Comparison of ENCODE assay signal across 16 cellular contexts in the genomic region with DNA sequence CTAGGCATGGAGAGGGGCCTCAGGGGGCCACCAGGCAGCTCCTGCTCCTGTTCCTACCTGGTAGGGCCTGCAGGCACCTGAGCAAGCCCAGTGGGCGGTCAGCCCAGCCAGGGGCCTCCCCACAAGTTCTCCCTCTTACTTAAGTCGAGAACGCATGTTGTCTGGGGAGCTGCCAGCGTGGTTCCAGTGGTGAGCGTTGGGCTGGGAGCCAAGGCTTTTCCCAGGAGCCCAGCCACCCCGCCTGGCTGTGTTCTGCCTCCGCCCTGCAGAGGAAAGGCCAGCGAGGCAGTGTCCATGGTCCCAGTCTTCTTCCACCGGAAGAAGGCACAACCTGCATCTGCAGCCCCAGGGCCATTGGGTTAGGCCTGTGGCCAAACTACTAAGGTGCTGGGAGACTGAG. TPM values are rescaled to one million over a fixed set of nuclear protein-coding genes. Genes with fewer than 3 reads are reported as not detected.
DNase-seq lines count a peak whose midpoint lies in the region; ATAC-seq and TF ChIP-seq lines count a peak whose summit lies in the region.
"Had no signal": no experiment of that assay in that cellular context is flagged by ENCODE, and none has a peak within 500 bp of the region (broad histone marks: within the 10 kb centered on the region; RNA-seq: fewer than 3 reads in every experiment).

No MANE protein-coding gene starts in this region.

- no peak for TF ChIP-seq CTCF in thoracic aorta (IDR thresholded peaks at IDR 0.05)

- peaks cover 27% of the 10 kb centered on the region for H3K27me3 ChIP-seq in adipocyte (replicated peaks; ENCODE audit: control insufficient read depth, insufficient read depth, low read length)
- H3K27me3 ChIP-seq in thoracic aorta (replicated peaks; ENCODE audit: insufficient read depth), result no peaks in the 10 kb centered on the region
- no peaks in the 10 kb centered on the region for H3K27me3 ChIP-seq in CD8-positive, alpha-beta memory T cell (ENCODE audit: insufficient read depth, low read length, poor library complexity, severe bottlenecking)
- H3K27me3 ChIP-seq: Peyer's patch had no signal

- H3K9me3 ChIP-seq in adipocyte (ENCODE audit: control insufficient read depth, low read length) (no peaks in the 10 kb centered on the region), thoracic aorta (no peaks in the 10 kb centered on the region)
- H3K9me3 ChIP-seq in CD8-positive, alpha-beta memory T cell (ENCODE audit: low read length), result no peaks in the 10 kb centered on the region
- H3K9me3 ChIP-seq: Peyer's patch had no signal

- H3K27me3 Mint-ChIP-seq in CD8-positive, alpha-beta memory T cell, result peaks cover 2 to 4% of the 10 kb centered on the region in 2 donors

- peak overlapping the region; percentile 90 for H3K9ac ChIP-seq in adipocyte (ENCODE audit: low read length)

- H3K4me1 Mint-ChIP-seq in CD8-positive, alpha-beta memory T cell, result no peaks in the 10 kb centered on the region

- H3K4me3 ChIP-seq in adipocyte (ENCODE audit: low read length) (peak overlapping the region; percentile 79), thoracic aorta (no peak overlapping the region)
- no peak overlapping the region for H3K4me3 ChIP-seq in CD8-positive, alpha-beta memory T cell (ENCODE audit: low read length)
- H3K4me3 ChIP-seq: Peyer's patch had no signal

- intact Hi-C loops in left ventricle myocardium superior (cut with micrococcal nuclease), result no loop called here

- peak; percentile 46 for ATAC-seq in left ventricle myocardium superior
- ATAC-seq in thoracic aorta (ENCODE audit: insufficient number of reproducible peaks, low FRiP score, low read depth), result no peak
- no peak for ATAC-seq in GM18858 (IDR thresholded peaks at IDR 0.05; ENCODE audit: unreplicated experiment)
- ATAC-seq in activated CD4-positive, CD25-positive, alpha-beta regulatory T cell treated with anti-CD3 and anti-CD28 coated beads, Interleukin-2, amount 50 U/mL, for 24 hours, result no peak
- ATAC-seq: sciatic nerve had no signal

- no peaks in the 10 kb centered on the region for H3K36me3 Mint-ChIP-seq in CD8-positive, alpha-beta memory T cell

- DNase-seq in M059J (ENCODE audit: low read depth) (peak; percentile 40), adipocyte (ENCODE audit: low read depth) (no peak), left ventricle myocardium superior (peak; percentile 91), thoracic aorta (ENCODE audit: low spot score) (no peak), NCI-H146 treated with DMSO at 0.1 percent for 48 hours (lab: John Stamatoyannopoulos, UW; ENCODE audit: unreplicated experiment) (no peak)
- no peak for DNase-seq in CD8-positive, alpha-beta memory T cell
- DNase-seq: activated CD4-positive, alpha-beta T cell treated with anti-CD3 and anti-CD28 coated beads for 4 hours; activated T-cell treated with anti-CD3 and anti-CD28 coated beads, Interleukin-2, amount 50 U/mL, for 48 hours; effector memory CD4-positive, alpha-beta T cell; foreskin melanocyte; Peyer's patch had no signal

- POLR2A ChIA-PET in CD8-positive, alpha-beta memory T cell (lab: Charles Lee), result no interaction called here

- H3K4me1 ChIP-seq in adipocyte (ENCODE audit: control insufficient read depth, insufficient read depth, low read length) (peaks cover 66% of the 10 kb centered on the region), thoracic aorta (ENCODE audit: control insufficient read depth in 1 of 2, low read depth in 2 of 2) (peaks cover 39 to 83% of the 10 kb centered on the region in 2 donors)
- no peaks in the 10 kb centered on the region for H3K4me1 ChIP-seq in CD8-positive, alpha-beta memory T cell (ENCODE audit: insufficient read depth, low read length)

- no peak overlapping the region for H3K27ac Mint-ChIP-seq in CD8-positive, alpha-beta memory T cell
- H3K27ac Mint-ChIP-seq: T-helper 1 cell treated with Interleukin-12 subunit alpha and Interleukin-12 subunit beta and Interleukin-4 antibody, amounts not matched to agents 30 μg/mL and 1 μg/mL, for 36 hours had no signal

- H3K4me3 Mint-ChIP-seq in CD8-positive, alpha-beta memory T cell, result no peak overlapping the region
- H3K4me3 Mint-ChIP-seq: T-helper 1 cell treated with Interleukin-12 subunit alpha and Interleukin-12 subunit beta and Interleukin-4 antibody, amounts not matched to agents 30 μg/mL and 1 μg/mL, for 36 hours had no signal

- peak overlapping the region; percentile 3 to 16 for H3K27ac ChIP-seq in thoracic aorta
- no peak overlapping the region for H3K27ac ChIP-seq in CD8-positive, alpha-beta memory T cell (ENCODE audit: low read depth, low read length)
- H3K27ac ChIP-seq: Peyer's patch had no signal

- H3K9me3 Mint-ChIP-seq in CD8-positive, alpha-beta memory T cell, result no peaks in the 10 kb centered on the region
- H3K9me3 Mint-ChIP-seq: T-helper 1 cell treated with Interleukin-12 subunit alpha and Interleukin-12 subunit beta and Interleukin-4 antibody, amounts not matched to agents 30 μg/mL and 1 μg/mL, for 36 hours had no signal

- CTCF ChIA-PET in CD8-positive, alpha-beta memory T cell (lab: Charles Lee), result no interaction called here

- peaks cover 6% of the 10 kb centered on the region for H3K36me3 ChIP-seq in adipocyte (ENCODE audit: control insufficient read depth, insufficient read depth, low read length, severe bottlenecking)
- H3K36me3 ChIP-seq in thoracic aorta, result no peaks in the 10 kb centered on the region
- no peaks in the 10 kb centered on the region for H3K36me3 ChIP-seq in CD8-positive, alpha-beta memory T cell (ENCODE audit: insufficient read depth, low read length)
- H3K36me3 ChIP-seq: Peyer's patch had no signal

RNA-seq across cellular contexts. Expression of a gene that starts 1.4 kb away (rescaled TPM):
- not detected in 2 replicates for total RNA-seq in M059J (2014; rRNA removed; shearing (Covaris generic))
- total RNA-seq in left ventricle myocardium superior (53.8 TPM), thoracic aorta (1 to 10 TPM; 1.1 to 5.1 TPM)
- not detected for total RNA-seq in CD8-positive, alpha-beta memory T cell
- not detected for polyA plus RNA-seq in CD8-positive, alpha-beta memory T cell
- total RNA-seq: LHCN-M2 had no signal

RNA-seq across cellular contexts. Expression of a gene that starts 23.6 kb away (rescaled TPM):
- 0.49 TPM in 1 of 2 replicates, not detected in the other for total RNA-seq in M059J (2014; rRNA removed; shearing (Covaris generic))
- total RNA-seq in left ventricle myocardium superior (not detected), thoracic aorta (not detected)
- under 1 TPM in 1 of 2 experiments, not detected in 1; 0.31 TPM for total RNA-seq in CD8-positive, alpha-beta memory T cell
- not detected for polyA plus RNA-seq in CD8-positive, alpha-beta memory T cell
- total RNA-seq: LHCN-M2 had no signal

Comparison
In these comparisons a context has a peak if more than half of its experiments do, and no peak if none do; other contexts are left out.
1. DNase-seq: peak in M059J (single experiment) and left ventricle myocardium superior (single experiment); none in adipocyte (single experiment), thoracic aorta (single experiment), NCI-H146 treated with DMSO at 0.1 percent for 48 hours (single experiment) and CD8-positive, alpha-beta memory T cell (0 of 5).